ENCODE assay signal across 10 cellular contexts in the genomic region with DNA sequence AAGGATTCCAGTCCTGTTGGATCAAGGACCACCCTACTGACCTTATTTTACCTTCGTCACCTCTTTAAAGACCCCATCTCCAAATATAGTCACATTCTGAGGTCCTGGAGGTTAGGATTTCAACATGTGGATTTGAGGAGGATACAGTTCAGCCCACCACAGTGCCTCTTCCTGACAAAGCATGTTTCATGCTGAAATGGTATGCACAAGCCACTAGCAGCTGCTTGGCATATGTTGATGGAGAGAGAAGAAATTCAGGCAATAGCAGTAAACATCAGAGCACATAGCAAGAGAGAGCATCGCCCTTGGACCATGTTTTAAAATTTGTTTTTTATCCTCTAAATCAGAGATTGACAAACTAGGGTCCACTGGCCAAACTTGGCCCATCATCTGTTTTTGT.
"Had no signal": no experiment of that assay in that cellular context is flagged by ENCODE, and none has a peak within 500 bp of the region (broad histone marks: within the 10 kb centered on the region; RNA-seq: fewer than 3 reads in every experiment).

No MANE protein-coding gene starts in this region.

- H3K9me3 ChIP-seq: HAP-1 had no signal

- ATAC-seq: HCT116, HepG2 had no signal

- H3K27ac Mint-ChIP-seq: HFFc6, IgD-negative memory B cell had no signal

- H3K4me3 Mint-ChIP-seq: HFFc6, IgD-negative memory B cell had no signal

- H3K36me3 ChIP-seq: HAP-1 had no signal

- H3K4me2 ChIP-seq: KMS-11 had no signal

- H3K27ac ChIP-seq: HL-60, KMS-11 had no signal

- DNase-seq: GOT3, H7, HFFc6, KBM-7 had no signal

- H3K4me1 Mint-ChIP-seq: IgD-negative memory B cell had no signal

- H3K4me1 ChIP-seq: HAP-1 had no signal

- H3K4me3 ChIP-seq: HAP-1 had no signal

- H3K9ac ChIP-seq: KMS-11 had no signal
